Comparison of ENCODE assay signal across 1 cellular context in the genomic region with DNA sequence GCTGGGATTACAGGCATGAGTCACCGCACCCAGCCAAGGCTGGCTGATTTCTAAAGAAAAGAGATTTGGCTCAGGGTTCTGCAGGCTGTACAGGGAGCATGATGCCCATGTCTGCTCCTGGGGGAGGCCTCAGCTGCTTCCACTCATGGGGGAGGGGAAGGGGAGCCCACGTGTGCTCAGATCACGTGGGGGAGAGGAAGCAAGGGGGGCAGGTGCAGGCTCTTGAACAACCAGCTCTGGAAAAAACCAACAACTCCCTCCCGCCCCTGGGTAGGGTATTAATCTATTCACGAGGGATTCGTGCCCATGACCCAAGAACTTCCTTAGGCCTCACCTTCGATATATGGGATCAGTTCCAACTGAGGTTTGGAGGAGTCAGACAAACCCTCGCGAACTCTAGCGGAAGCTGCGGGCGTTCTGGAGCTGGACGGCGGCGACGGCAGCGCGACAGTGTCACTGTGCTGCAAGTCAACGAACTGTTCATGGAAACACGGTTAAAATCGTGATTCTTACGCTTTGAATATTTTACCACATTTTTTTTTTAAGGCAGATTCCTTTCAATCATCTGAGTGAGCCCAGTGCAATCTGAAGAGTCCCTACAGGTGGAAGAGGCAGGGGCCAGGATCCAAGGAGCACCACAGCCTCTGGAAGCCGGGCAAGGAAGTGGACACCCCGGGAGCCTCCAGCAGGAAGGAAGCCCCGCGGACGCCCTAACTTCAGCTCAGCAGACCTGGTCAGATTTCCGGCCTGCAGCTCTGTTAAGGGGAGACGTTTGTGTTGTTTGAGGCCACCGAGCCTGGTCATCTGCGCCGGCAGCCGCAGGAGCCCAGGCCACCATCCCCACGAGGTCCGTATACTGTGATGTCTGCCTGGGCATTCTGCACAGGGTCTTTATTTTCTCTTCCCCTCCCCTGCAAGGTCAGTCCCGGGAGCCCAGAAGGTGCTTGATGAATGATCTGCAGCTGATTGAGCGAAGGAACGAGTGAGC.
TF ChIP-seq lines count a peak whose summit lies in the region.

No MANE protein-coding gene starts in this region.

TF ChIP-seq in HCT116, 20 proteins besides CTCF, POLR2A, EP300 and RAD21 (continued from another document):
- TF ChIP-seq, protein P1, sequence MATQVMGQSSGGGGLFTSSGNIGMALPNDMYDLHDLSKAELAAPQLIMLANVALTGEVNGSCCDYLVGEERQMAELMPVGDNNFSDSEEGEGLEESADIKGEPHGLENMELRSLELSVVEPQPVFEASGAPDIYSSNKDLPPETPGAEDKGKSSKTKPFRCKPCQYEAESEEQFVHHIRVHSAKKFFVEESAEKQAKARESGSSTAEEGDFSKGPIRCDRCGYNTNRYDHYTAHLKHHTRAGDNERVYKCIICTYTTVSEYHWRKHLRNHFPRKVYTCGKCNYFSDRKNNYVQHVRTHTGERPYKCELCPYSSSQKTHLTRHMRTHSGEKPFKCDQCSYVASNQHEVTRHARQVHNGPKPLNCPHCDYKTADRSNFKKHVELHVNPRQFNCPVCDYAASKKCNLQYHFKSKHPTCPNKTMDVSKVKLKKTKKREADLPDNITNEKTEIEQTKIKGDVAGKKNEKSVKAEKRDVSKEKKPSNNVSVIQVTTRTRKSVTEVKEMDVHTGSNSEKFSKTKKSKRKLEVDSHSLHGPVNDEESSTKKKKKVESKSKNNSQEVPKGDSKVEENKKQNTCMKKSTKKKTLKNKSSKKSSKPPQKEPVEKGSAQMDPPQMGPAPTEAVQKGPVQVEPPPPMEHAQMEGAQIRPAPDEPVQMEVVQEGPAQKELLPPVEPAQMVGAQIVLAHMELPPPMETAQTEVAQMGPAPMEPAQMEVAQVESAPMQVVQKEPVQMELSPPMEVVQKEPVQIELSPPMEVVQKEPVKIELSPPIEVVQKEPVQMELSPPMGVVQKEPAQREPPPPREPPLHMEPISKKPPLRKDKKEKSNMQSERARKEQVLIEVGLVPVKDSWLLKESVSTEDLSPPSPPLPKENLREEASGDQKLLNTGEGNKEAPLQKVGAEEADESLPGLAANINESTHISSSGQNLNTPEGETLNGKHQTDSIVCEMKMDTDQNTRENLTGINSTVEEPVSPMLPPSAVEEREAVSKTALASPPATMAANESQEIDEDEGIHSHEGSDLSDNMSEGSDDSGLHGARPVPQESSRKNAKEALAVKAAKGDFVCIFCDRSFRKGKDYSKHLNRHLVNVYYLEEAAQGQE (IDR thresholded peaks at IDR 0.05; ENCODE audit: low read depth) = no peak
- no peak for TF ChIP-seq MAX (IDR thresholded peaks at IDR 0.05)
- no peak for TF ChIP-seq SRF (IDR thresholded peaks at IDR 0.05; ENCODE audit: low read depth)
